ENCODE assay signal across 4 cellular contexts in genomic region chr7:17394563-17394962, GRCh38.
DNase-seq lines count a peak whose midpoint lies in the region; ATAC-seq, FAIRE-seq and TF ChIP-seq lines count a peak whose summit lies in the region.
"Not testable (repeated sequence)": the region's sequence is repeated elsewhere in the genome, so short reads cannot be mapped to it uniquely, and the experiment has no call there.

No MANE protein-coding gene starts in this region.

- not testable (repeated sequence) for FAIRE-seq in A549 (lab: Jason Lieb, UNC); K562 (lab: Jason Lieb, UNC)

- not testable (repeated sequence) for H4K20me1 ChIP-seq in K562 (replicated peaks; ENCODE audit: control insufficient read depth, insufficient read depth, low read length)

- not testable (repeated sequence) for H3K4me1 ChIP-seq in A549; HEK293 (ENCODE audit: control insufficient read depth, insufficient read depth, low read length); K562 (replicated peaks in 1 of 2; ENCODE audit: control insufficient read depth in 2 of 2, insufficient read depth in 2 of 2, low read length in 2 of 2)

- H3K27me3 Mint-ChIP-seq in activated CD4-positive, alpha-beta T cell treated with anti-CD3 and anti-CD28 coated beads, Interleukin-2, amount 10 ng/mL, durations not matched to agents 24 days and 14 days: not testable (repeated sequence)

- TF ChIP-seq RAD21 in A549 (conservative IDR thresholded peaks at IDR 0.05 in 1 of 2, IDR thresholded peaks at IDR 0.05 in 1 of 2); K562 (CRISPR knock-in tag; conservative IDR thresholded peaks at IDR 0.05 in 1 of 2, IDR thresholded peaks at IDR 0.05 in 1 of 2): not testable (repeated sequence)

- intact Hi-C loops in activated CD4-positive, alpha-beta T cell treated with anti-CD3 and anti-CD28 coated beads, Interleukin-2, amount 10 ng/mL, durations not matched to agents 24 days and 14 days (cut with micrococcal nuclease); K562 (cut with micrococcal nuclease): not testable (repeated sequence)

- H3K27me3 ChIP-seq in K562 (ENCODE audit: control insufficient read depth in 2 of 2, insufficient read depth in 2 of 2, low read length in 2 of 2): not testable (repeated sequence)

- DNase-seq in A549 (ENCODE audit: low read depth in 1 of 2, low spot score in 1 of 2); K562 (ENCODE audit: extremely low read depth in 1 of 4, low spot score in 3 of 4): not testable (repeated sequence)
- DNase-seq in activated CD4-positive, alpha-beta T cell treated with anti-CD3 and anti-CD28 coated beads, Interleukin-2, amount 10 ng/mL, durations not matched to agents 24 days and 14 days: peak; percentile 34

- not testable (repeated sequence) for H3K9me1 ChIP-seq in K562 (ENCODE audit: control insufficient read depth, insufficient read depth, low read length)

- H3K9me3 ChIP-seq in A549: peaks cover 35% of the 10 kb centered on the region
- not testable (repeated sequence) for H3K9me3 ChIP-seq in HEK293 (ENCODE audit: control insufficient read depth, insufficient read depth, low read depth, low read length); K562 (replicated peaks; ENCODE audit: control insufficient read depth, insufficient read depth, low read depth, low read length)

- ATAC-seq in A549, K562: not testable (repeated sequence)

- H3K4me3 Mint-ChIP-seq in activated CD4-positive, alpha-beta T cell treated with anti-CD3 and anti-CD28 coated beads, Interleukin-2, amount 10 ng/mL, durations not matched to agents 24 days and 14 days: not testable (repeated sequence)

- not testable (repeated sequence) for H3K4me3 ChIP-seq in A549; HEK293 (ENCODE audit: low read depth, low read length); K562

- CTCF ChIA-PET in A549 (lab: Yijun Ruan, JAX) (interaction anchor here (0.6 to 1.0 kb wide), 2 partner anchors 18 to 123 kb away, joined by 3 read pairs; no protein-coding TSS in a partner anchor), HEK293 (lab: Yijun Ruan, JAX) (interaction anchor here (0.6 kb wide), 1 partner anchor 592 kb away, joined by 3 read pairs; no protein-coding TSS in a partner anchor)
- CTCF ChIA-PET in K562 (lab: Yijun Ruan, JAX; ENCODE audit: low intra/inter-chr PET ratio): not testable (repeated sequence)

- not testable (repeated sequence) for H3K36me3 Mint-ChIP-seq in activated CD4-positive, alpha-beta T cell treated with anti-CD3 and anti-CD28 coated beads, Interleukin-2, amount 10 ng/mL, durations not matched to agents 24 days and 14 days (ENCODE audit: low read depth)

- not testable (repeated sequence) for H3K4me2 ChIP-seq in A549; K562 (ENCODE audit: insufficient read depth, low read length)

- peaks cover 32% of the 10 kb centered on the region for H3K9me3 Mint-ChIP-seq in activated CD4-positive, alpha-beta T cell treated with anti-CD3 and anti-CD28 coated beads, Interleukin-2, amount 10 ng/mL, durations not matched to agents 24 days and 14 days

- H3K27ac Mint-ChIP-seq in activated CD4-positive, alpha-beta T cell treated with anti-CD3 and anti-CD28 coated beads, Interleukin-2, amount 10 ng/mL, durations not matched to agents 24 days and 14 days: not testable (repeated sequence)

- not testable (repeated sequence) for H3K27ac ChIP-seq in A549; HEK293 (ENCODE audit: extremely low read depth, low read depth, low read length); K562 (ENCODE audit: extremely low read depth, low read depth, low read length)

- in situ Hi-C loops in K562 (cut with MboI): not testable (repeated sequence)

- TF ChIP-seq CTCF in A549 (IDR thresholded peaks at IDR 0.05); HEK293 (tag by site-specific recombination; IDR thresholded peaks at IDR 0.05); K562 (IDR thresholded peaks at IDR 0.05 in 2 of 3, conservative IDR thresholded peaks at IDR 0.05 in 1 of 3; ENCODE audit: insufficient read depth in 2 of 3, low read depth in 1 of 3, low read length in 3 of 3): not testable (repeated sequence)

- not testable (repeated sequence) for BruUV-seq in K562 (replicated peaks; lab: Mats Ljungman, UMichigan)

- 31% methylated on average over 3 of the region's 4 CpGs for WGBS in A549 (ENCODE audit: missing lambda C conversion rate)
- WGBS in K562 (ENCODE audit: insufficient coverage, low coverage, missing lambda C conversion rate): 0% methylated on average over 4 of the region's 4 CpGs

- not testable (repeated sequence) for TF ChIP-seq EP300 in A549 (IDR thresholded peaks at IDR 0.05); K562 (IDR thresholded peaks at IDR 0.05; ENCODE audit: low read length)

- not testable (repeated sequence) for H3K4me1 Mint-ChIP-seq in activated CD4-positive, alpha-beta T cell treated with anti-CD3 and anti-CD28 coated beads, Interleukin-2, amount 10 ng/mL, durations not matched to agents 24 days and 14 days

- POLR2A ChIA-PET in A549 (lab: Yijun Ruan, JAX); HEK293 (lab: Yijun Ruan, JAX); K562 (lab: Yijun Ruan, JAX): not testable (repeated sequence)

- H3K9ac ChIP-seq in K562 (ENCODE audit: insufficient read depth in 1 of 2, low read depth in 2 of 2, low read length in 2 of 2): not testable (repeated sequence)

- not testable (repeated sequence) for TF ChIP-seq POLR2A in A549 (IDR thresholded peaks at IDR 0.05; ENCODE audit: low read length); K562 (conservative IDR thresholded peaks at IDR 0.05)

- not testable (repeated sequence) for H2AFZ ChIP-seq in K562 (ENCODE audit: low read depth, low read length)

- H3K36me3 ChIP-seq in HEK293 (ENCODE audit: control insufficient read depth in 2 of 2, insufficient read depth in 1 of 2, low read length in 2 of 2); K562 (ENCODE audit: control insufficient read depth, insufficient read depth, low read length): not testable (repeated sequence)

- H3K79me2 ChIP-seq in K562 (ENCODE audit: control insufficient read depth, insufficient read depth, low read length): not testable (repeated sequence)

TF ChIP-seq in A549, 52 proteins besides CTCF, POLR2A, EP300 and RAD21:
- peak; percentile 97 for TF ChIP-seq ZFP36 (IDR thresholded peaks at IDR 0.05; ENCODE audit: borderline replicate concordance, partially characterized antibody)
TF ChIP-seq in A549: peak in this region for 1; not testable (repeated sequence) for 51.

TF ChIP-seq in HEK293, 187 proteins besides CTCF, POLR2A, EP300 and RAD21:
- TF ChIP-seq TRIM28 (IDR thresholded peaks at IDR 0.05; ENCODE audit: borderline replicate concordance, low read length): peak; percentile 72; the same call in 1 of the 2 replicates
- peak; percentile 92 for TF ChIP-seq ZNF585B (tag by site-specific recombination; IDR thresholded peaks at IDR 0.05)
- peak; percentile 55 for TF ChIP-seq SETDB1 (IDR thresholded peaks at IDR 0.05; ENCODE audit: insufficient read length, low read length)
- peak; percentile 66 for TF ChIP-seq ZNF510 (tag by site-specific recombination; IDR thresholded peaks at IDR 0.05; ENCODE audit: insufficient replicate concordance)
TF ChIP-seq in HEK293: peak in this region for 4; not testable (repeated sequence) for 183.

TF ChIP-seq in K562, 482 proteins besides CTCF, POLR2A, EP300 and RAD21:
- peak; percentile 33 for TF ChIP-seq ZFP36 (IDR thresholded peaks at IDR 0.05; ENCODE audit: low read depth, low read length, partially characterized antibody)
